ENCODE assay signal across 8 cellular contexts in genomic region chr9:128689293-128689770, GRCh38. TPM values are rescaled to one million over a fixed set of nuclear protein-coding genes. Genes with fewer than 3 reads are reported as not detected.
A peak's percentile ranks its signal among the peaks of the same experiment; 100 is the strongest.
DNase-seq lines count a peak whose midpoint lies in the region; ATAC-seq and TF ChIP-seq lines count a peak whose summit lies in the region.

No MANE protein-coding gene starts in this region.

- no peak overlapping the region for H3K4me2 ChIP-seq in OCI-LY3 (ENCODE audit: low read length)

- in situ Hi-C loops in brain microvascular endothelial cell (cut with HindIII; ENCODE audit: low pct_ligation_motif_present, low sequenced_read_pairs) = no loop called here

- H3K27ac ChIP-seq in OCI-LY3 (ENCODE audit: low read length) (peak overlapping the region; percentile 75), brain microvascular endothelial cell (peak overlapping the region; percentile 72)

- H3K4me3 ChIP-seq in GM12875 (ENCODE audit: low read depth, low read length) (peak overlapping the region; percentile 92), OCI-LY3 (ENCODE audit: low read length) (peak overlapping the region; percentile 78), brain microvascular endothelial cell (ENCODE audit: low read depth, low read length) (peak overlapping the region; percentile 91), kidney epithelial cell (ENCODE audit: low read depth, low read length) (peak overlapping the region; percentile 95)

- H3K27me3 ChIP-seq in OCI-LY3 (ENCODE audit: low read depth, low read length) = no peaks in the 10 kb centered on the region
- H3K27me3 ChIP-seq in brain microvascular endothelial cell (replicated peaks) = no peaks in the 10 kb centered on the region
- H3K27me3 ChIP-seq in kidney epithelial cell (ENCODE audit: control insufficient read depth, insufficient read depth, low read length) = no peaks in the 10 kb centered on the region

- no peak for TF ChIP-seq CTCF in GM12875 (IDR thresholded peaks at IDR 0.05; ENCODE audit: borderline replicate concordance, insufficient read depth, low read depth, low read length)
- no peak for TF ChIP-seq CTCF in OCI-LY3 (IDR thresholded peaks at IDR 0.05; ENCODE audit: low read depth, low read length)
- TF ChIP-seq CTCF in brain microvascular endothelial cell (IDR thresholded peaks at IDR 0.05; ENCODE audit: low read depth, low read length, missing control alignments) = no peak
- no peak for TF ChIP-seq CTCF in kidney epithelial cell (IDR thresholded peaks at IDR 0.05; ENCODE audit: insufficient read depth, low read length, poor library complexity, severe bottlenecking)

- no peaks in the 10 kb centered on the region for H3K9me3 ChIP-seq in OCI-LY3 (ENCODE audit: insufficient read depth, low read length)

- peak; percentile 8 for DNase-seq in brain microvascular endothelial cell
- no peak for DNase-seq in kidney epithelial cell (ENCODE audit: low read depth)
- DNase-seq in stimulated activated CD8-positive, alpha-beta memory T cell treated with anti-CD3 and anti-CD28 coated beads, Interleukin-2, amount 100 ng/mL, for 1 hour (ENCODE audit: low read depth in 2 of 2) = peak; percentile 32 to 47
- no peak for DNase-seq in DMS 273 treated with DMSO at 0.1 percent for 48 hours (lab: John Stamatoyannopoulos, UW)

- H3K9ac ChIP-seq in OCI-LY3 (ENCODE audit: low read length) = peak overlapping the region; percentile 82

- peaks cover 96% of the 10 kb centered on the region for H3K79me2 ChIP-seq in OCI-LY3 (ENCODE audit: low read length)

- H2AFZ ChIP-seq in OCI-LY3 (ENCODE audit: low read depth, low read length) = no peak overlapping the region

- ATAC-seq in HG02610 (IDR thresholded peaks at IDR 0.05; ENCODE audit: unreplicated experiment) (peak; percentile 20), GM18520 (IDR thresholded peaks at IDR 0.05; ENCODE audit: unreplicated experiment) (no peak)

- peaks cover 60% of the 10 kb centered on the region for H3K4me1 ChIP-seq in OCI-LY3 (ENCODE audit: low read length)

- peaks cover 39% of the 10 kb centered on the region for H3K36me3 ChIP-seq in OCI-LY3 (replicated peaks; ENCODE audit: low read depth, low read length)
- H3K36me3 ChIP-seq in brain microvascular endothelial cell (replicated peaks) = peaks cover 32% of the 10 kb centered on the region
- peaks cover 1% of the 10 kb centered on the region for H3K36me3 ChIP-seq in kidney epithelial cell (ENCODE audit: control insufficient read depth, insufficient read depth, low read length)

- peaks cover 18% of the 10 kb centered on the region for H4K20me1 ChIP-seq in OCI-LY3 (ENCODE audit: insufficient read depth, low read length)

RNA-seq across cellular contexts. Expression of gene SET, which starts 0.3 kb away (rescaled TPM):
- 404 and 663 TPM in 2 replicates for total RNA-seq in kidney epithelial cell

RNA-seq across cellular contexts. Expression of gene PKN3, which starts 13.0 kb away (rescaled TPM):
- total RNA-seq in kidney epithelial cell = 4.6 and 9.5 TPM in 2 replicates

RNA-seq across cellular contexts. Expression of gene DYNC2I2, which starts 32.7 kb away (rescaled TPM):
- 56.1 and 72.5 TPM in 2 replicates for total RNA-seq in kidney epithelial cell

RNA-seq across cellular contexts. Expression of gene ZDHHC12, which starts 34.6 kb away (rescaled TPM):
- 96.3 and 104 TPM in 2 replicates for total RNA-seq in kidney epithelial cell

Comparison
In these comparisons a context has a peak if more than half of its experiments do, and no peak if none do; other contexts are left out.
1. DNase-seq: peak in brain microvascular endothelial cell (single experiment) and stimulated activated CD8-positive, alpha-beta memory T cell treated with anti-CD3 and anti-CD28 coated beads, Interleukin-2, amount 100 ng/mL, for 1 hour (2 of 2); none in kidney epithelial cell (single experiment) and DMS 273 treated with DMSO at 0.1 percent for 48 hours (single experiment).
2. Peak in every context shown above with its lines, with median percentiles within 50 percentile points of each other: H3K4me3 ChIP-seq.